In genomic region chr7:82810558-82811259, GRCh38 we compare ENCODE assay signal across 8 cellular contexts.
DNase-seq lines count a peak whose midpoint lies in the region; ATAC-seq, FAIRE-seq and TF ChIP-seq lines count a peak whose summit lies in the region.

No MANE protein-coding gene starts in this region.

- POLR2A ChIA-PET in Panc1 (lab: Charles Lee) (no interaction called here), endothelial cell of umbilical vein (lab: Charles Lee) (no interaction called here)

- intact Hi-C loops in Panc1 (cut with micrococcal nuclease; ENCODE audit: unreplicated experiment) (loop anchor here (2.0 to 10.0 kb wide), 3 partner anchors 262 to 460 kb away; partner anchors contain the start of gene PCLO), endothelial cell of umbilical vein (cut with micrococcal nuclease) (loop anchor here (1.0 to 5.0 kb wide), 6 partner anchors 49 to 554 kb away; partner anchors contain the start of gene PCLO)

- TF ChIP-seq CTCF in Panc1 (IDR thresholded peaks at IDR 0.05) (peak; percentile 73; the same call in 1 of the 2 replicates), endothelial cell of umbilical vein (IDR thresholded peaks at IDR 0.05; ENCODE audit: extremely low read depth in 1 of 2, insufficient read depth in 1 of 2, low read depth in 1 of 2, low read length in 2 of 2) (peak; percentile 42 to 54), osteoblast (IDR thresholded peaks at IDR 0.05; ENCODE audit: extremely low read depth, low read depth, low read length) (peak; percentile 80)

- H3K27me3 ChIP-seq in Panc1 (ENCODE audit: control insufficient read depth, insufficient read depth, low read length) (no peaks in the 10 kb centered on the region), endothelial cell of umbilical vein (ENCODE audit: control insufficient read depth in 2 of 2, insufficient read depth in 2 of 2, low read length in 2 of 2) (no peaks in the 10 kb centered on the region), osteoblast (ENCODE audit: insufficient read depth, low read length) (no peaks in the 10 kb centered on the region)

- H3K9ac ChIP-seq in endothelial cell of umbilical vein (replicated peaks; ENCODE audit: extremely low read depth, insufficient read depth, low read length): no peak overlapping the region

- no peak for FAIRE-seq in endothelial cell of umbilical vein (lab: Jason Lieb, UNC)

- H3K4me3 ChIP-seq in Panc1 (ENCODE audit: low read depth in 2 of 2, low read length in 2 of 2) (no peak overlapping the region), endothelial cell of umbilical vein (replicated peaks in 1 of 3; ENCODE audit: insufficient read depth in 1 of 3, low read depth in 1 of 3, low read length in 3 of 3) (no peak overlapping the region), osteoblast (ENCODE audit: insufficient read depth, low read length) (no peak overlapping the region)

- H3K36me3 ChIP-seq in Panc1 (ENCODE audit: control insufficient read depth, insufficient read depth, low read length) (0 out of 2 replicates have a peak, but pooled peaks cover 3% of the 10 kb centered on the region), endothelial cell of umbilical vein (ENCODE audit: control insufficient read depth in 2 of 2, extremely low read depth in 1 of 2, insufficient read depth in 2 of 2, low read length in 2 of 2) (no peaks in the 10 kb centered on the region), osteoblast (ENCODE audit: insufficient read depth, low read length) (no peaks in the 10 kb centered on the region)

- DNase-seq in G401 (ENCODE audit: low spot score): peak; percentile 82
- peak; percentile 75 for DNase-seq in LHCN-M2 (ENCODE audit: low read depth)
- peak; percentile 48 for DNase-seq in Panc1 (ENCODE audit: low read depth, low spot score)
- DNase-seq in endothelial cell of umbilical vein (ENCODE audit: low read depth, low spot score): peak; percentile 70
- no peak for DNase-seq in osteoblast (ENCODE audit: insufficient read length, low spot score, missing footprints)
- no peak for DNase-seq in activated naive CD4-positive, alpha-beta T cell treated with Interleukin-2 at 50 U/mL for 16 hours
- no peak for DNase-seq in activated CD4-positive, CD25-positive, alpha-beta regulatory T cell (lab: John Stamatoyannopoulos, UW)

- H3K4me2 ChIP-seq in endothelial cell of umbilical vein (ENCODE audit: insufficient read depth, low read length) (no peak overlapping the region), osteoblast (ENCODE audit: insufficient read depth, low read length) (peak overlapping the region; percentile 2)

- H3K4me1 ChIP-seq in Panc1 (ENCODE audit: control insufficient read depth, insufficient read depth, low read length) (no peaks in the 10 kb centered on the region), endothelial cell of umbilical vein (ENCODE audit: control insufficient read depth, extremely low read depth, insufficient read depth, low read length) (peaks cover 4% of the 10 kb centered on the region), osteoblast (ENCODE audit: insufficient read depth, low read length) (peaks cover 6% of the 10 kb centered on the region)

- H2AFZ ChIP-seq in endothelial cell of umbilical vein (ENCODE audit: low read depth, low read length) (no peak overlapping the region), osteoblast (ENCODE audit: low read length) (no peak overlapping the region)

- CTCF ChIA-PET in Panc1 (lab: Charles Lee) (interaction anchor here (0.8 kb wide), 1 partner anchor 9 kb away, joined by 4 read pairs; no protein-coding TSS in a partner anchor), endothelial cell of umbilical vein (lab: Charles Lee) (interaction anchor here (0.7 to 3.9 kb wide), 35 partner anchors 8 to 848 kb away, joined by 3 to 46 read pairs (median 4); partner anchors contain the start of gene PCLO)

- H3K9me3 ChIP-seq in Panc1 (ENCODE audit: control insufficient read depth, insufficient read depth, low read depth, low read length) (no peaks in the 10 kb centered on the region), endothelial cell of umbilical vein (replicated peaks; ENCODE audit: control insufficient read depth, insufficient read depth, low read length) (no peaks in the 10 kb centered on the region), osteoblast (ENCODE audit: low read depth, low read length) (no peaks in the 10 kb centered on the region)

- no peak for TF ChIP-seq POLR2A in endothelial cell of umbilical vein (IDR thresholded peaks at IDR 0.05; ENCODE audit: low read depth, low read length)

- BruUV-seq in Panc1 (replicated peaks; lab: Mats Ljungman, UMichigan): no TSS peak
- no TSS peak for BruUV-seq in endothelial cell of umbilical vein (replicated peaks; lab: Mats Ljungman, UMichigan)

- H3K79me2 ChIP-seq in endothelial cell of umbilical vein (ENCODE audit: control insufficient read depth, insufficient read depth, low read length): no peaks in the 10 kb centered on the region
- no peaks in the 10 kb centered on the region for H3K79me2 ChIP-seq in osteoblast (ENCODE audit: insufficient read depth, low read length)

- peak; percentile 89 for ATAC-seq in GM21619 (IDR thresholded peaks at IDR 0.05; ENCODE audit: unreplicated experiment)
- peak; percentile 86 for ATAC-seq in Panc1

- H3K9me1 ChIP-seq in endothelial cell of umbilical vein (replicated peaks; ENCODE audit: control insufficient read depth, extremely low read depth, insufficient read depth, low read length): no peaks in the 10 kb centered on the region

- dilution Hi-C loops in endothelial cell of umbilical vein (cut with MboI; ENCODE audit: extremely low pct_ligation_motif_present, low sequenced_read_pairs): no loop called here

- no peak overlapping the region for H3K27ac ChIP-seq in Panc1 (ENCODE audit: low read length)
- H3K27ac ChIP-seq in endothelial cell of umbilical vein (ENCODE audit: insufficient read depth, low read depth, low read length): no peak overlapping the region
- H3K27ac ChIP-seq in osteoblast (ENCODE audit: low read depth, low read length): no peak overlapping the region

- in situ Hi-C loops in G401 (cut with HindIII; ENCODE audit: low sequenced_read_pairs): no loop called here
- in situ Hi-C loops in Panc1 (cut with HindIII; ENCODE audit: low pct_unique_long_range_greater_than_20kb, low sequenced_read_pairs): no loop called here

- H4K20me1 ChIP-seq in endothelial cell of umbilical vein (replicated peaks; ENCODE audit: control insufficient read depth, extremely low read depth, insufficient read depth, low read length) (no peaks in the 10 kb centered on the region), osteoblast (ENCODE audit: insufficient read depth, low read length) (no peaks in the 10 kb centered on the region)

TF ChIP-seq in endothelial cell of umbilical vein, 7 proteins besides CTCF, POLR2A, EP300 and RAD21:
- no peak for TF ChIP-seq MYC (IDR thresholded peaks at IDR 0.05; ENCODE audit: low read depth, low read length)
- TF ChIP-seq EZH2 (IDR thresholded peaks at IDR 0.05; ENCODE audit: borderline replicate concordance, low read depth, low read length, severe bottlenecking): no peak
- TF ChIP-seq GATA2 (IDR thresholded peaks at IDR 0.05; ENCODE audit: insufficient read depth, insufficient read length, low read depth, low read length): no peak
- no peak for TF ChIP-seq JUN (IDR thresholded peaks at IDR 0.05; ENCODE audit: borderline replicate concordance, insufficient read depth, insufficient read length, low read depth)
- no peak for TF ChIP-seq FOS (IDR thresholded peaks at IDR 0.05; ENCODE audit: borderline replicate concordance, insufficient read depth, low read length)
- TF ChIP-seq POLR2AphosphoS5 (IDR thresholded peaks at IDR 0.05; ENCODE audit: insufficient read depth, low read depth, low read length): no peak
- TF ChIP-seq, protein P1, sequence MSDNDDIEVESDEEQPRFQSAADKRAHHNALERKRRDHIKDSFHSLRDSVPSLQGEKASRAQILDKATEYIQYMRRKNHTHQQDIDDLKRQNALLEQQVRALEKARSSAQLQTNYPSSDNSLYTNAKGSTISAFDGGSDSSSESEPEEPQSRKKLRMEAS (IDR thresholded peaks at IDR 0.05; ENCODE audit: insufficient read depth, insufficient read length): no peak

Comparison
In these comparisons a context has a peak if more than half of its experiments do, and no peak if none do; other contexts are left out.
1. DNase-seq: peak in G401 (single experiment), LHCN-M2 (single experiment), Panc1 (single experiment) and endothelial cell of umbilical vein (single experiment); none in osteoblast (single experiment), activated naive CD4-positive, alpha-beta T cell treated with Interleukin-2 at 50 U/mL for 16 hours (single experiment) and activated CD4-positive, CD25-positive, alpha-beta regulatory T cell (0 of 4).
2. Peak in every context shown above with its lines, with median percentiles within 50 percentile points of each other: CTCF ChIP-seq.